Comparison of ENCODE assay signal across 2 cellular contexts in the genomic region with DNA sequence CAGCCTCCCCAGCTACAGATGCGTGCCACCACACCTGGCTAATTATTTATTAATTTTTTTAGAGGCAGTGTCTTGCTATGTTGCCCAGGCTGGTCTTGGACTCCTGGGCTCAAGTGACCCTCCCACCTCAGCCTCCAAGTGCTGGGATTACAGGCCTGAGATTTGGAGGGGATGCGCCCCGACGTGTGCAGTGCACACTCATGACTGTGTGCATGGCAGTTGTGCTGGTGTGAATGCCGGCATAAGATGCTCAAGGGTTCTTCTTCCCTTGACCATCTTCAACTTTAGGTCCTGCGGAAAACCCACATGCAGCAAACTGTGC.
TF ChIP-seq lines count a peak whose summit lies in the region.

No MANE protein-coding gene starts in this region.

TF ChIP-seq in GM23338, 12 proteins besides CTCF, POLR2A, EP300 and RAD21:
- TF ChIP-seq JUNB (IDR thresholded peaks at IDR 0.05; ENCODE audit: unreplicated experiment) (no peak), CREB1 (CRISPR knock-in tag; IDR thresholded peaks at IDR 0.05; ENCODE audit: low read depth) (no peak)
TF ChIP-seq in GM23338: peak in this region for 0.

TF ChIP-seq in H1, 55 proteins besides CTCF, POLR2A, EP300 and RAD21:
- TF ChIP-seq, protein P1, sequence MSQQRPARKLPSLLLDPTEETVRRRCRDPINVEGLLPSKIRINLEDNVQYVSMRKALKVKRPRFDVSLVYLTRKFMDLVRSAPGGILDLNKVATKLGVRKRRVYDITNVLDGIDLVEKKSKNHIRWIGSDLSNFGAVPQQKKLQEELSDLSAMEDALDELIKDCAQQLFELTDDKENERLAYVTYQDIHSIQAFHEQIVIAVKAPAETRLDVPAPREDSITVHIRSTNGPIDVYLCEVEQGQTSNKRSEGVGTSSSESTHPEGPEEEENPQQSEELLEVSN (IDR thresholded peaks at IDR 0.05) = no peak
- TF ChIP-seq CTBP2 (IDR thresholded peaks at IDR 0.05; ENCODE audit: borderline replicate concordance, insufficient read depth, insufficient read length, low read length) (no peak), KDM4A (IDR thresholded peaks at IDR 0.05; ENCODE audit: low read depth, low read length, severe bottlenecking) (no peak), TCF12 (IDR thresholded peaks at IDR 0.05; ENCODE audit: low read depth, low read length) (no peak), YY1 (IDR thresholded peaks at IDR 0.05; ENCODE audit: low read depth, low read length) (no peak), TAF1 (IDR thresholded peaks at IDR 0.05; ENCODE audit: low read depth, low read length) (no peak), GTF2F1 (IDR thresholded peaks at IDR 0.05; ENCODE audit: borderline replicate concordance, low read depth, low read length) (no peak)
- TF ChIP-seq, protein P2, sequence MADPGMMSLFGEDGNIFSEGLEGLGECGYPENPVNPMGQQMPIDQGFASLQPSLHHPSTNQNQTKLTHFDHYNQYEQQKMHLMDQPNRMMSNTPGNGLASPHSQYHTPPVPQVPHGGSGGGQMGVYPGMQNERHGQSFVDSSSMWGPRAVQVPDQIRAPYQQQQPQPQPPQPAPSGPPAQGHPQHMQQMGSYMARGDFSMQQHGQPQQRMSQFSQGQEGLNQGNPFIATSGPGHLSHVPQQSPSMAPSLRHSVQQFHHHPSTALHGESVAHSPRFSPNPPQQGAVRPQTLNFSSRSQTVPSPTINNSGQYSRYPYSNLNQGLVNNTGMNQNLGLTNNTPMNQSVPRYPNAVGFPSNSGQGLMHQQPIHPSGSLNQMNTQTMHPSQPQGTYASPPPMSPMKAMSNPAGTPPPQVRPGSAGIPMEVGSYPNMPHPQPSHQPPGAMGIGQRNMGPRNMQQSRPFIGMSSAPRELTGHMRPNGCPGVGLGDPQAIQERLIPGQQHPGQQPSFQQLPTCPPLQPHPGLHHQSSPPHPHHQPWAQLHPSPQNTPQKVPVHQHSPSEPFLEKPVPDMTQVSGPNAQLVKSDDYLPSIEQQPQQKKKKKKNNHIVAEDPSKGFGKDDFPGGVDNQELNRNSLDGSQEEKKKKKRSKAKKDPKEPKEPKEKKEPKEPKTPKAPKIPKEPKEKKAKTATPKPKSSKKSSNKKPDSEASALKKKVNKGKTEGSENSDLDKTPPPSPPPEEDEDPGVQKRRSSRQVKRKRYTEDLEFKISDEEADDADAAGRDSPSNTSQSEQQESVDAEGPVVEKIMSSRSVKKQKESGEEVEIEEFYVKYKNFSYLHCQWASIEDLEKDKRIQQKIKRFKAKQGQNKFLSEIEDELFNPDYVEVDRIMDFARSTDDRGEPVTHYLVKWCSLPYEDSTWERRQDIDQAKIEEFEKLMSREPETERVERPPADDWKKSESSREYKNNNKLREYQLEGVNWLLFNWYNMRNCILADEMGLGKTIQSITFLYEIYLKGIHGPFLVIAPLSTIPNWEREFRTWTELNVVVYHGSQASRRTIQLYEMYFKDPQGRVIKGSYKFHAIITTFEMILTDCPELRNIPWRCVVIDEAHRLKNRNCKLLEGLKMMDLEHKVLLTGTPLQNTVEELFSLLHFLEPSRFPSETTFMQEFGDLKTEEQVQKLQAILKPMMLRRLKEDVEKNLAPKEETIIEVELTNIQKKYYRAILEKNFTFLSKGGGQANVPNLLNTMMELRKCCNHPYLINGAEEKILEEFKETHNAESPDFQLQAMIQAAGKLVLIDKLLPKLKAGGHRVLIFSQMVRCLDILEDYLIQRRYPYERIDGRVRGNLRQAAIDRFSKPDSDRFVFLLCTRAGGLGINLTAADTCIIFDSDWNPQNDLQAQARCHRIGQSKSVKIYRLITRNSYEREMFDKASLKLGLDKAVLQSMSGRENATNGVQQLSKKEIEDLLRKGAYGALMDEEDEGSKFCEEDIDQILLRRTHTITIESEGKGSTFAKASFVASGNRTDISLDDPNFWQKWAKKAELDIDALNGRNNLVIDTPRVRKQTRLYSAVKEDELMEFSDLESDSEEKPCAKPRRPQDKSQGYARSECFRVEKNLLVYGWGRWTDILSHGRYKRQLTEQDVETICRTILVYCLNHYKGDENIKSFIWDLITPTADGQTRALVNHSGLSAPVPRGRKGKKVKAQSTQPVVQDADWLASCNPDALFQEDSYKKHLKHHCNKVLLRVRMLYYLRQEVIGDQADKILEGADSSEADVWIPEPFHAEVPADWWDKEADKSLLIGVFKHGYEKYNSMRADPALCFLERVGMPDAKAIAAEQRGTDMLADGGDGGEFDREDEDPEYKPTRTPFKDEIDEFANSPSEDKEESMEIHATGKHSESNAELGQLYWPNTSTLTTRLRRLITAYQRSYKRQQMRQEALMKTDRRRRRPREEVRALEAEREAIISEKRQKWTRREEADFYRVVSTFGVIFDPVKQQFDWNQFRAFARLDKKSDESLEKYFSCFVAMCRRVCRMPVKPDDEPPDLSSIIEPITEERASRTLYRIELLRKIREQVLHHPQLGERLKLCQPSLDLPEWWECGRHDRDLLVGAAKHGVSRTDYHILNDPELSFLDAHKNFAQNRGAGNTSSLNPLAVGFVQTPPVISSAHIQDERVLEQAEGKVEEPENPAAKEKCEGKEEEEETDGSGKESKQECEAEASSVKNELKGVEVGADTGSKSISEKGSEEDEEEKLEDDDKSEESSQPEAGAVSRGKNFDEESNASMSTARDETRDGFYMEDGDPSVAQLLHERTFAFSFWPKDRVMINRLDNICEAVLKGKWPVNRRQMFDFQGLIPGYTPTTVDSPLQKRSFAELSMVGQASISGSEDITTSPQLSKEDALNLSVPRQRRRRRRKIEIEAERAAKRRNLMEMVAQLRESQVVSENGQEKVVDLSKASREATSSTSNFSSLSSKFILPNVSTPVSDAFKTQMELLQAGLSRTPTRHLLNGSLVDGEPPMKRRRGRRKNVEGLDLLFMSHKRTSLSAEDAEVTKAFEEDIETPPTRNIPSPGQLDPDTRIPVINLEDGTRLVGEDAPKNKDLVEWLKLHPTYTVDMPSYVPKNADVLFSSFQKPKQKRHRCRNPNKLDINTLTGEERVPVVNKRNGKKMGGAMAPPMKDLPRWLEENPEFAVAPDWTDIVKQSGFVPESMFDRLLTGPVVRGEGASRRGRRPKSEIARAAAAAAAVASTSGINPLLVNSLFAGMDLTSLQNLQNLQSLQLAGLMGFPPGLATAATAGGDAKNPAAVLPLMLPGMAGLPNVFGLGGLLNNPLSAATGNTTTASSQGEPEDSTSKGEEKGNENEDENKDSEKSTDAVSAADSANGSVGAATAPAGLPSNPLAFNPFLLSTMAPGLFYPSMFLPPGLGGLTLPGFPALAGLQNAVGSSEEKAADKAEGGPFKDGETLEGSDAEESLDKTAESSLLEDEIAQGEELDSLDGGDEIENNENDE (IDR thresholded peaks at IDR 0.05; ENCODE audit: insufficient replicate concordance, low read length) = no peak
